In the genomic region with DNA sequence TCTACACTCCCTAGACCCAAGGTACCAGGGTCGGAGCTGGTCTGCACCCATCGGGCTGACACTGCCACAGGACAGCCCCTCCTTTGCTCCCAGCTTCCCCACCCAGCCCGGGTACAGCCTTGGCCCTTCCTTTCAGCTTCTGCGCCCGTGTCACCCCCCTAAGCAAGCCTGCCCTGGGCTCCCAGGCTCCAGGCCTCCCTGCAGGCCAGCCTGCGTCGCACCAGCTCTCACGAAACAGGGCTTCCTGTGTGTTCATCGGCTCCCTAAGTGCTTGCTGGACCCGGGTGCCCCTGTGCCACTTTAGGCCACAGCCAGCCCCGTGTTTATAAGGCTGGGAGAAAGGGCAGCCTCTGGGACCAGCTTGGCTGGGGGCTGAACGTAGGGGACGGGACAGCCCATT, we compare ENCODE assay signal across 18 cellular contexts. TPM values are rescaled to one million over a fixed set of nuclear protein-coding genes. Genes with fewer than 3 reads are reported as not detected.
DNase-seq lines count a peak whose midpoint lies in the region; ATAC-seq and TF ChIP-seq lines count a peak whose summit lies in the region.
"Had no signal": no experiment of that assay in that cellular context is flagged by ENCODE, and none has a peak within 500 bp of the region (broad histone marks: within the 10 kb centered on the region; RNA-seq: fewer than 3 reads in every experiment).

No MANE protein-coding gene starts in this region.

- no peak overlapping the region for H3K9ac ChIP-seq in rectal smooth muscle tissue (ENCODE audit: low read length)
- H3K9ac ChIP-seq: SK-N-SH had no signal

- H3K36me3 ChIP-seq in breast epithelium (no peaks in the 10 kb centered on the region), esophagus muscularis mucosa (no peaks in the 10 kb centered on the region), rectal smooth muscle tissue (ENCODE audit: control insufficient read depth, insufficient read depth, low read length) (no peaks in the 10 kb centered on the region), BE2C (no peaks in the 10 kb centered on the region; the same call in 1 of the 2 replicates)
- H3K36me3 ChIP-seq in naive thymus-derived CD4-positive, alpha-beta T cell (ENCODE audit: control insufficient read depth in 2 of 3, insufficient read depth in 3 of 3, low read length in 3 of 3) = no peaks in the 10 kb centered on the region

- no TSS peak for BruUV-seq in MCF 10A (replicated peaks; lab: Mats Ljungman, UMichigan)

- no peak for TF ChIP-seq EP300 in esophagus muscularis mucosa (IDR thresholded peaks at IDR 0.05)

- TF ChIP-seq CTCF in MCF 10A (IDR thresholded peaks at IDR 0.05; ENCODE audit: unreplicated experiment) (no peak), breast epithelium (IDR thresholded peaks at IDR 0.05) (no peak), esophagus muscularis mucosa (IDR thresholded peaks at IDR 0.05) (no peak), BE2C (IDR thresholded peaks at IDR 0.05; ENCODE audit: low read depth, low read length) (no peak)

- H3K9me3 ChIP-seq in breast epithelium (no peaks in the 10 kb centered on the region), esophagus muscularis mucosa (no peaks in the 10 kb centered on the region), BE2C (no peaks in the 10 kb centered on the region)
- no peaks in the 10 kb centered on the region for H3K9me3 ChIP-seq in naive thymus-derived CD4-positive, alpha-beta T cell (ENCODE audit: control insufficient read depth in 2 of 3, low read length in 3 of 3)
- H3K9me3 ChIP-seq: SK-N-SH had no signal

- 79% methylated on average over 11 of the region's 13 CpGs for WGBS in esophagus muscularis mucosa

- DNase-seq in MCF 10A (ENCODE audit: unreplicated experiment) (no peak), breast epithelium (ENCODE audit: low spot score in 2 of 2) (no peak), esophagus muscularis mucosa (ENCODE audit: extremely low spot score) (no peak), GM19238 (ENCODE audit: insufficient read length, low spot score) (no peak), BE2C (no peak), glomerular visceral epithelial cell (ENCODE audit: extremely low spot score) (no peak)
- DNase-seq in naive thymus-derived CD4-positive, alpha-beta T cell = no peak
- DNase-seq: ACHN, DMS79, KG1, NCI-H1105 treated with DMSO at 0.1 percent for 48 hours, NCI-H2029 treated with DMSO at 0.1 percent for 48 hours, NCI-H226, OCI-M1 had no signal

- H3K27me3 Mint-ChIP-seq in MCF 10A (ENCODE audit: insufficient read depth, unreplicated experiment) = no peaks in the 10 kb centered on the region
- peaks cover 0 to 13% (median 8%) of the 10 kb centered on the region in 5 donors for H3K27me3 Mint-ChIP-seq in naive thymus-derived CD4-positive, alpha-beta T cell

- CTCF ChIA-PET in MCF 10A (lab: Yijun Ruan, JAX) = interaction anchor here (0.5 kb wide), 1 partner anchor 96 kb away, joined by 4 read pairs; no protein-coding TSS in a partner anchor
- CTCF ChIA-PET in naive thymus-derived CD4-positive, alpha-beta T cell (lab: Charles Lee) = no interaction called here

- intact Hi-C loops in MCF 10A (cut with micrococcal nuclease) (no loop called here), breast epithelium (cut with DNase I; ENCODE audit: low total_unique reads) (no loop called here), esophagus muscularis mucosa (cut with DNase I) (no loop called here)
- intact Hi-C loops in naive thymus-derived CD4-positive, alpha-beta T cell (cut with micrococcal nuclease) = no loop called here

- H3K27ac Mint-ChIP-seq in MCF 10A (ENCODE audit: low read depth, unreplicated experiment) = peak overlapping the region; percentile 42
- no peak overlapping the region for H3K27ac Mint-ChIP-seq in naive thymus-derived CD4-positive, alpha-beta T cell
- H3K27ac Mint-ChIP-seq: CD14-positive monocyte had no signal

- no peak for ATAC-seq in naive thymus-derived CD4-positive, alpha-beta T cell

- peaks cover 6% of the 10 kb centered on the region for H3K36me3 Mint-ChIP-seq in MCF 10A (ENCODE audit: insufficient read depth, unreplicated experiment)
- no peaks in the 10 kb centered on the region for H3K36me3 Mint-ChIP-seq in naive thymus-derived CD4-positive, alpha-beta T cell

- POLR2A ChIA-PET in MCF 10A (lab: Yijun Ruan, JAX) = no interaction called here
- POLR2A ChIA-PET in naive thymus-derived CD4-positive, alpha-beta T cell (lab: Charles Lee) = interaction anchor here (0.5 kb wide), 1 partner anchor 159 kb away, joined by 5 read pairs; no protein-coding TSS in a partner anchor

- H3K27ac ChIP-seq in breast epithelium (no peak overlapping the region), esophagus muscularis mucosa (replicated peaks in 1 of 4) (peak overlapping the region in 3 of 4 donors; percentile 31 to 52 (median 34)), rectal smooth muscle tissue (ENCODE audit: low read depth, low read length) (peak overlapping the region; percentile 42)
- no peak overlapping the region for H3K27ac ChIP-seq in naive thymus-derived CD4-positive, alpha-beta T cell (ENCODE audit: low read depth, low read length)
- H3K27ac ChIP-seq: 22Rv1 had no signal

- H3K9me3 Mint-ChIP-seq in MCF 10A (ENCODE audit: unreplicated experiment) = no peaks in the 10 kb centered on the region
- H3K9me3 Mint-ChIP-seq in naive thymus-derived CD4-positive, alpha-beta T cell = no peaks in the 10 kb centered on the region

- no peaks in the 10 kb centered on the region for H3K27me3 ChIP-seq in breast epithelium
- peaks cover 0 to 7% (median 0%) of the 10 kb centered on the region in 4 donors for H3K27me3 ChIP-seq in esophagus muscularis mucosa
- H3K27me3 ChIP-seq in rectal smooth muscle tissue (ENCODE audit: control insufficient read depth, insufficient read depth, low read length) = peaks cover 3% of the 10 kb centered on the region
- H3K27me3 ChIP-seq in naive thymus-derived CD4-positive, alpha-beta T cell (ENCODE audit: control insufficient read depth in 2 of 2, insufficient read depth in 2 of 2, low read length in 2 of 2) = no peaks in the 10 kb centered on the region
- no peaks in the 10 kb centered on the region for H3K27me3 ChIP-seq in BE2C

- H3K4me3 Mint-ChIP-seq in MCF 10A (ENCODE audit: unreplicated experiment) = no peak overlapping the region
- H3K4me3 Mint-ChIP-seq in naive thymus-derived CD4-positive, alpha-beta T cell = no peak overlapping the region
- H3K4me3 Mint-ChIP-seq: CD14-positive monocyte had no signal

- H3K4me1 Mint-ChIP-seq in MCF 10A (ENCODE audit: insufficient read depth, unreplicated experiment) = no peaks in the 10 kb centered on the region
- peaks cover 0 to 12% (median 8%) of the 10 kb centered on the region in 7 donors for H3K4me1 Mint-ChIP-seq in naive thymus-derived CD4-positive, alpha-beta T cell

- no peaks in the 10 kb centered on the region for H3K4me1 ChIP-seq in breast epithelium
- peaks cover 28 to 51% (median 36%) of the 10 kb centered on the region in 4 donors for H3K4me1 ChIP-seq in esophagus muscularis mucosa
- H3K4me1 ChIP-seq in rectal smooth muscle tissue (ENCODE audit: control insufficient read depth, insufficient read depth, low read length) = peaks cover 22% of the 10 kb centered on the region
- peaks cover 0 to 4% of the 10 kb centered on the region in 2 donors for H3K4me1 ChIP-seq in naive thymus-derived CD4-positive, alpha-beta T cell (ENCODE audit: control insufficient read depth in 2 of 2, insufficient read depth in 2 of 2, low read length in 2 of 2)
- H3K4me1 ChIP-seq in BE2C = peaks cover 42% of the 10 kb centered on the region

- TF ChIP-seq POLR2A in breast epithelium (IDR thresholded peaks at IDR 0.05) (no peak), esophagus muscularis mucosa (IDR thresholded peaks at IDR 0.05; ENCODE audit: low read depth) (no peak)

- H3K4me3 ChIP-seq in breast epithelium (no peak overlapping the region), esophagus muscularis mucosa (no peak overlapping the region), rectal smooth muscle tissue (ENCODE audit: low read length) (no peak overlapping the region), BE2C (ENCODE audit: low read depth, low read length) (no peak overlapping the region)
- no peak overlapping the region for H3K4me3 ChIP-seq in naive thymus-derived CD4-positive, alpha-beta T cell (ENCODE audit: low read length)

RNA-seq across cellular contexts. Expression of gene FLRT1, which starts 21.1 kb away (rescaled TPM):
- total RNA-seq in MCF 10A (2022) (2.7 and 7.0 TPM in 2 replicates), breast epithelium (not detected), esophagus muscularis mucosa (1 to 10 TPM; 2.1 to 5.0 (median 3.1) TPM)
- not detected for total RNA-seq in naive thymus-derived CD4-positive, alpha-beta T cell
- under 1 TPM; 0.05 to 0.12 TPM for polyA plus RNA-seq in naive thymus-derived CD4-positive, alpha-beta T cell
- 4.3 TPM for polyA plus RNA-seq in BE2C (2012; ENCODE audit: insufficient read depth, insufficient read length, low read depth)
- polyA plus RNA-seq: CD14-positive monocyte had no signal

Comparison
In these comparisons a context has a peak if more than half of its experiments do, and no peak if none do; other contexts are left out.
1. H3K27ac ChIP-seq: peak in esophagus muscularis mucosa (3 of 4) and rectal smooth muscle tissue (single experiment); none in breast epithelium (0 of 2) and naive thymus-derived CD4-positive, alpha-beta T cell (single experiment).